Comparison of ENCODE assay signal across 14 cellular contexts in the genomic region with DNA sequence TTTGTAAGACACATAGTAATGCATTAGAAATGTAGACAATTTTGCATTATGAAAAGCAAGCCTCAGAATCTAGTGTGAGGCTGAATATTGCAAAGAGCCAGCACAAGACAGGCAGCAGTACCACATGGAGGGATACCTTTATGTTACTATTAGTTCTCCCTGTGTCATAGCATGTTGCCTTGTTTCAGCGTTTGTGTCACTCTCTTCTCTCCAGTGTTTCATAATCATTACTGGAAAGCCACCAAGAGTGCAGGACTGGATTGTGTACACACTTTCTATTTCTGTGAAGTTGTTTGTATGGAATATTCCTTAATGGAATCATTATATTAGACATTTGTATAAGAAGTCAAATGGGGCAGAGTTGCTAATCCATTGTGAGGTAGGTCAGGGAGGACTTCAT. TPM values are rescaled to one million over a fixed set of nuclear protein-coding genes. Genes with fewer than 3 reads are reported as not detected.
DNase-seq lines count a peak whose midpoint lies in the region; ATAC-seq and TF ChIP-seq lines count a peak whose summit lies in the region.
"Had no signal": no experiment of that assay in that cellular context is flagged by ENCODE, and none has a peak within 500 bp of the region (broad histone marks: within the 10 kb centered on the region; RNA-seq: fewer than 3 reads in every experiment).

No MANE protein-coding gene starts in this region.

- peaks cover 12% of the 10 kb centered on the region for H3K36me3 Mint-ChIP-seq in T-helper 2 cell treated with Interferon-gamma antibody and Interleukin-4, amounts not matched to agents 5 μg/mL and 100 μg/mL, for 36 hours (ENCODE audit: low read depth)

- H2AFZ ChIP-seq in Loucy (ENCODE audit: low read length): 0 out of 2 replicates have a peak overlapping the region, but pooled peaks have one; percentile 53
- H2AFZ ChIP-seq: GM23338 had no signal

- TF ChIP-seq CTCF in Loucy (conservative IDR thresholded peaks at IDR 0.05; ENCODE audit: low read length) (no peak), lower lobe of right lung (IDR thresholded peaks at IDR 0.05) (no peak), thyroid gland (IDR thresholded peaks at IDR 0.05) (no peak)

- H3F3A ChIP-seq in Loucy (ENCODE audit: low read depth): no peaks in the 10 kb centered on the region

- no peak overlapping the region for H3K4me3 Mint-ChIP-seq in T-helper 2 cell treated with Interferon-gamma antibody and Interleukin-4, amounts not matched to agents 5 μg/mL and 100 μg/mL, for 36 hours
- H3K4me3 Mint-ChIP-seq: activated T-cell treated with anti-CD3 and anti-CD28 coated beads, Interleukin-2, amount 50 U/mL, for 72 hours; CD8-positive, alpha-beta memory T cell; GM23338; naive thymus-derived CD8-positive, alpha-beta T cell had no signal

- 7 to 27% methylated on average over 1 of the region's 1 CpG for WGBS in thyroid gland, 2 donors

- H3K4me3 ChIP-seq in Loucy (ENCODE audit: low read length, poor library complexity, severe bottlenecking): no peak overlapping the region
- peak overlapping the region; percentile 2 for H3K4me3 ChIP-seq in endocrine pancreas (ENCODE audit: control insufficient read depth, insufficient read depth, low read length)
- H3K4me3 ChIP-seq in lower lobe of right lung: peak overlapping the region; percentile 28
- H3K4me3 ChIP-seq in thyroid gland (replicated peaks in 1 of 3): no peak overlapping the region
- H3K4me3 ChIP-seq: GM23338, SJSA1 had no signal

- DNase-seq in lower lobe of right lung (no peak), thyroid gland (no peak), substantia nigra (lab: John Stamatoyannopoulos, UW) (no peak)
- no peak for DNase-seq in T-helper 2 cell treated with Interferon-gamma antibody and Interleukin-4, amounts not matched to agents 5 μg/mL and 100 μg/mL, for 36 hours (ENCODE audit: low spot score)
- DNase-seq: CD8-positive, alpha-beta memory T cell; naive thymus-derived CD8-positive, alpha-beta T cell; NCI-H524; stimulated activated CD4-positive, alpha-beta T cell treated with anti-CD3 and anti-CD28 coated beads, Interleukin-15, amount 100 ng/mL, for 24 hours had no signal

- intact Hi-C loops in lower lobe of right lung (cut with DNase I) (no loop called here), thyroid gland (cut with DNase I) (loop anchor here (10.0 kb wide), 1 partner anchor 382 kb away; no protein-coding TSS in a partner anchor)

- peak overlapping the region; percentile 73 for H3K27ac ChIP-seq in lower lobe of right lung
- H3K27ac ChIP-seq in thyroid gland: peak overlapping the region; percentile 11 to 71 (median 47)
- H3K27ac ChIP-seq in substantia nigra (ENCODE audit: low read depth, low read length, poor library complexity, severe bottlenecking): no peak overlapping the region
- H3K27ac ChIP-seq: SJSA1 had no signal

- no peak overlapping the region for H3K4me2 ChIP-seq in Loucy (ENCODE audit: low read depth, low read length, poor library complexity, severe bottlenecking)

- H3K36me3 ChIP-seq in Loucy (ENCODE audit: insufficient read depth, low read length) (no peaks in the 10 kb centered on the region), endocrine pancreas (ENCODE audit: control insufficient read depth, insufficient read depth, low read length) (no peaks in the 10 kb centered on the region), lower lobe of right lung (peaks cover 21% of the 10 kb centered on the region), thyroid gland (no peaks in the 10 kb centered on the region)

- no peak for TF ChIP-seq POLR2A in thyroid gland (IDR thresholded peaks at IDR 0.05)

- no peaks in the 10 kb centered on the region for H3K79me2 ChIP-seq in Loucy (ENCODE audit: insufficient read depth, low read length)

- H3K4me1 ChIP-seq in Loucy (ENCODE audit: insufficient read depth, low read length, poor library complexity, severe bottlenecking) (peaks cover 14% of the 10 kb centered on the region), endocrine pancreas (ENCODE audit: control insufficient read depth, insufficient read depth, low read length) (peaks cover 32% of the 10 kb centered on the region), lower lobe of right lung (peaks cover 99% of the 10 kb centered on the region), thyroid gland (peaks cover 22 to 26% of the 10 kb centered on the region in 2 donors)

- no peak overlapping the region for H3K27ac Mint-ChIP-seq in T-helper 2 cell treated with Interferon-gamma antibody and Interleukin-4, amounts not matched to agents 5 μg/mL and 100 μg/mL, for 36 hours
- H3K27ac Mint-ChIP-seq: activated T-cell treated with anti-CD3 and anti-CD28 coated beads, Interleukin-2, amount 50 U/mL, for 72 hours; CD8-positive, alpha-beta memory T cell; GM23338; naive thymus-derived CD8-positive, alpha-beta T cell had no signal

- H3K9me3 Mint-ChIP-seq in T-helper 2 cell treated with Interferon-gamma antibody and Interleukin-4, amounts not matched to agents 5 μg/mL and 100 μg/mL, for 36 hours: no peaks in the 10 kb centered on the region
- H3K9me3 Mint-ChIP-seq: activated T-cell treated with anti-CD3 and anti-CD28 coated beads, Interleukin-2, amount 50 U/mL, for 72 hours; CD8-positive, alpha-beta memory T cell; GM23338; naive thymus-derived CD8-positive, alpha-beta T cell had no signal

- H4K20me1 ChIP-seq in Loucy (ENCODE audit: insufficient read depth, low read length, poor library complexity, severe bottlenecking): no peaks in the 10 kb centered on the region

- H3K9me3 ChIP-seq in Loucy (ENCODE audit: insufficient read depth, low read depth, low read length): no peaks in the 10 kb centered on the region
- no peaks in the 10 kb centered on the region for H3K9me3 ChIP-seq in endocrine pancreas (ENCODE audit: control insufficient read depth, low read length)
- H3K9me3 ChIP-seq in lower lobe of right lung: no peaks in the 10 kb centered on the region
- no peaks in the 10 kb centered on the region for H3K9me3 ChIP-seq in thyroid gland
- H3K9me3 ChIP-seq: SJSA1 had no signal

- H3K9ac ChIP-seq in Loucy (ENCODE audit: low read depth, low read length, poor library complexity, severe bottlenecking): no peak overlapping the region
- H3K9ac ChIP-seq in endocrine pancreas (ENCODE audit: control insufficient read depth, insufficient read depth, low read length): no peak overlapping the region

- no peaks in the 10 kb centered on the region for H3K27me3 ChIP-seq in Loucy (ENCODE audit: insufficient read depth, low read length, poor library complexity, severe bottlenecking)
- H3K27me3 ChIP-seq in endocrine pancreas (ENCODE audit: control insufficient read depth, insufficient read depth, low read length): no peaks in the 10 kb centered on the region
- no peaks in the 10 kb centered on the region for H3K27me3 ChIP-seq in lower lobe of right lung (ENCODE audit: low read depth)
- no peaks in the 10 kb centered on the region for H3K27me3 ChIP-seq in thyroid gland
- H3K27me3 ChIP-seq: SJSA1 had no signal

- peaks cover 25% of the 10 kb centered on the region for H3K4me1 Mint-ChIP-seq in T-helper 2 cell treated with Interferon-gamma antibody and Interleukin-4, amounts not matched to agents 5 μg/mL and 100 μg/mL, for 36 hours (ENCODE audit: low read depth)

- no peaks in the 10 kb centered on the region for H3K9me2 ChIP-seq in Loucy (replicated peaks; ENCODE audit: low read depth, low read length)

- ATAC-seq in lower lobe of right lung: peak; percentile 72 to 77
- no peak for ATAC-seq in GM21717 (IDR thresholded peaks at IDR 0.05; ENCODE audit: unreplicated experiment)
- ATAC-seq: GM23338; naive thymus-derived CD8-positive, alpha-beta T cell had no signal

- no peaks in the 10 kb centered on the region for H3K27me3 Mint-ChIP-seq in T-helper 2 cell treated with Interferon-gamma antibody and Interleukin-4, amounts not matched to agents 5 μg/mL and 100 μg/mL, for 36 hours (ENCODE audit: low read depth)
- H3K27me3 Mint-ChIP-seq: CD8-positive, alpha-beta memory T cell; naive thymus-derived CD8-positive, alpha-beta T cell had no signal

RNA-seq across cellular contexts. Expression of a gene that starts 8.6 kb away (rescaled TPM):
- total RNA-seq in lower lobe of right lung (132 TPM), thyroid gland (100 to 1,000 TPM in 1 of 4 donors, 10 to 100 TPM in 3; 68.3 to 127 (median 84.7) TPM)

Comparison
In these comparisons a context has a peak if more than half of its experiments do, and no peak if none do; other contexts are left out.
1. H3K4me3 ChIP-seq: peak in endocrine pancreas (single experiment) and lower lobe of right lung (single experiment); none in Loucy (single experiment) and thyroid gland (0 of 3).